In genomic region chr3:50337175-50337861, GRCh38 we compare ENCODE assay signal across 8 cellular contexts. TPM values are rescaled to one million over a fixed set of nuclear protein-coding genes. Genes with fewer than 3 reads are reported as not detected.
DNase-seq lines count a peak whose midpoint lies in the region; ATAC-seq and TF ChIP-seq lines count a peak whose summit lies in the region.

No MANE protein-coding gene starts in this region.

- DNase-seq in EH (ENCODE audit: low read depth), result peak; percentile 100
- peak; percentile 97 for DNase-seq in GOT3 (lab: John Stamatoyannopoulos, UW)
- DNase-seq in LHCN-M2 (ENCODE audit: low read depth), result peak; percentile 99
- peak; percentile 99 for DNase-seq in RPMI7951 (ENCODE audit: low read depth)
- DNase-seq in fibroblast of lung (ENCODE audit: low read depth in 2 of 2), result peak; percentile 99
- DNase-seq in natural killer cell, result peak; percentile 85
- DNase-seq in stimulated activated naive CD4-positive, alpha-beta T cell (lab: John Stamatoyannopoulos, UW), result peak; percentile 84 to 94 (median 88)

- peak overlapping the region; percentile 93 for H3K27ac Mint-ChIP-seq in activated T-helper 17 cell treated with anti-CD3 and anti-CD28 coated beads, Interleukin-2, amount 50 U/mL, for 72 hours
- H3K27ac Mint-ChIP-seq in natural killer cell, result peak overlapping the region; percentile 93 to 96

- no peak for TF ChIP-seq CTCF in fibroblast of lung (conservative IDR thresholded peaks at IDR 0.05 in 1 of 2, IDR thresholded peaks at IDR 0.05 in 1 of 2; ENCODE audit: low read depth in 1 of 2, low read length in 2 of 2)
- TF ChIP-seq CTCF in natural killer cell (IDR thresholded peaks at IDR 0.05), result no peak

- H3K4me1 Mint-ChIP-seq in activated T-helper 17 cell treated with anti-CD3 and anti-CD28 coated beads, Interleukin-2, amount 50 U/mL, for 72 hours, result peaks cover 20% of the 10 kb centered on the region
- peaks cover 57 to 86% of the 10 kb centered on the region in 2 donors for H3K4me1 Mint-ChIP-seq in natural killer cell

- peak overlapping the region; percentile 55 for H2AFZ ChIP-seq in fibroblast of lung (ENCODE audit: low read length)

- H3K27ac ChIP-seq in fibroblast of lung (ENCODE audit: insufficient read depth, low read length), result peak overlapping the region; percentile 97

- no peaks in the 10 kb centered on the region for H3K27me3 ChIP-seq in fibroblast of lung (ENCODE audit: control insufficient read depth, insufficient read depth, low read length)

- intact Hi-C loops in natural killer cell (cut with micrococcal nuclease), result loop anchor here (2.0 to 5.0 kb wide), 2 partner anchors 17 to 40 kb away; partner anchors contain the start of genes HYAL3 and NAA80

- peak overlapping the region; percentile 79 to 95 (median 88) for H3K4me3 ChIP-seq in fibroblast of lung (replicated peaks in 1 of 4; ENCODE audit: control extremely low read depth in 1 of 4, insufficient read depth in 1 of 4, low read depth in 3 of 4, low read length in 4 of 4)

- H4K20me1 ChIP-seq in fibroblast of lung (ENCODE audit: control insufficient read depth, extremely low read depth, insufficient read depth, low read length), result no peaks in the 10 kb centered on the region

- no peaks in the 10 kb centered on the region for H3K9me3 ChIP-seq in fibroblast of lung (ENCODE audit: control insufficient read depth, insufficient read depth, low read depth, low read length)

- peak overlapping the region; percentile 96 for H3K9ac ChIP-seq in fibroblast of lung (ENCODE audit: insufficient read depth, low read length)

- H3K36me3 ChIP-seq in fibroblast of lung (ENCODE audit: control insufficient read depth, insufficient read depth, low read length), result no peaks in the 10 kb centered on the region

- H3K4me1 ChIP-seq in fibroblast of lung (ENCODE audit: control insufficient read depth, extremely low read depth, insufficient read depth, low read length), result peaks cover 20% of the 10 kb centered on the region

- H3K79me2 ChIP-seq in fibroblast of lung (ENCODE audit: control insufficient read depth, insufficient read depth, low read length), result peaks cover 62% of the 10 kb centered on the region

- ATAC-seq in activated T-helper 17 cell treated with anti-CD3 and anti-CD28 coated beads, Interleukin-2, amount 50 U/mL, for 72 hours (replicated peaks), result peak; percentile 80
- peak; percentile 67 to 80 (median 70) for ATAC-seq in natural killer cell

- H3K4me3 Mint-ChIP-seq in activated T-helper 17 cell treated with anti-CD3 and anti-CD28 coated beads, Interleukin-2, amount 50 U/mL, for 72 hours, result peak overlapping the region; percentile 98
- H3K4me3 Mint-ChIP-seq in natural killer cell, result peak overlapping the region; percentile 98

- H3K36me3 Mint-ChIP-seq in activated T-helper 17 cell treated with anti-CD3 and anti-CD28 coated beads, Interleukin-2, amount 50 U/mL, for 72 hours (ENCODE audit: low read depth), result peaks cover 80% of the 10 kb centered on the region
- peaks cover 13% of the 10 kb centered on the region for H3K36me3 Mint-ChIP-seq in natural killer cell

- H3K9me3 Mint-ChIP-seq in activated T-helper 17 cell treated with anti-CD3 and anti-CD28 coated beads, Interleukin-2, amount 50 U/mL, for 72 hours, result no peaks in the 10 kb centered on the region
- no peaks in the 10 kb centered on the region for H3K9me3 Mint-ChIP-seq in natural killer cell

- H3K4me2 ChIP-seq in fibroblast of lung (ENCODE audit: extremely low read depth, insufficient read depth, low read length), result peak overlapping the region; percentile 76

- H3K27me3 Mint-ChIP-seq in activated T-helper 17 cell treated with anti-CD3 and anti-CD28 coated beads, Interleukin-2, amount 50 U/mL, for 72 hours, result no peaks in the 10 kb centered on the region
- H3K27me3 Mint-ChIP-seq in natural killer cell (ENCODE audit: low read depth in 2 of 2), result no peaks in the 10 kb centered on the region

RNA-seq across cellular contexts. Expression of gene RASSF1, which starts 3.3 kb away (rescaled TPM):
- total RNA-seq in LHCN-M2 (2014; rRNA removed) (26.3 and 32.4 TPM in 2 replicates), fibroblast of lung (24.1 and 32.4 TPM in 2 replicates), natural killer cell (100 to 1,000 TPM; 298 to 329 (median 305) TPM)
- polyA plus RNA-seq in LHCN-M2 (2012), result 33.2 TPM
- total RNA-seq in RPMI7951 (2014; rRNA removed; shearing (Covaris generic)), result 51.7 and 77.8 TPM in 2 replicates
- total RNA-seq in activated T-helper 17 cell treated with anti-CD3 and anti-CD28 coated beads, Interleukin-2, amount 50 U/mL, for 72 hours, result 100 to 1,000 TPM in 1 of 2 donors, 10 to 100 TPM in 1; 85.8 to 139 TPM
- polyA plus RNA-seq in fibroblast of lung, result 33.3 and 41.7 TPM in 2 replicates
- 32.1 and 35.0 TPM in 2 replicates for polyA plus RNA-seq in fibroblast of lung (2012)
- polyA minus RNA-seq in fibroblast of lung (ENCODE audit: low replicate concordance), result 16.7 and 25.5 TPM in 2 replicates

RNA-seq across cellular contexts. Expression of gene ZMYND10, which starts 8.2 kb away (rescaled TPM):
- total RNA-seq in LHCN-M2 (2014; rRNA removed) (1.3 and 1.9 TPM in 2 replicates), fibroblast of lung (0.26 and 0.83 TPM in 2 replicates), natural killer cell (1 to 10 TPM; 3.0 to 6.3 (median 3.5) TPM)
- 1.1 TPM for polyA plus RNA-seq in LHCN-M2 (2012)
- total RNA-seq in RPMI7951 (2014; rRNA removed; shearing (Covaris generic)), result 2.9 and 5.2 TPM in 2 replicates
- 10 to 100 TPM in 1 of 2 donors, 1 to 10 TPM in 1; 3.9 to 10.9 TPM for total RNA-seq in activated T-helper 17 cell treated with anti-CD3 and anti-CD28 coated beads, Interleukin-2, amount 50 U/mL, for 72 hours
- 0.32 and 0.93 TPM in 2 replicates for polyA plus RNA-seq in fibroblast of lung
- polyA plus RNA-seq in fibroblast of lung (2012), result 0.99 and 2.0 TPM in 2 replicates
- polyA minus RNA-seq in fibroblast of lung (ENCODE audit: low replicate concordance), result 5.9 TPM in 1 of 2 replicates, not detected in the other

RNA-seq across cellular contexts. Expression of gene TUSC2, which starts 9.3 kb away (rescaled TPM):
- 23.7 and 37.8 TPM in 2 replicates for total RNA-seq in LHCN-M2 (2014; rRNA removed)
- 24.9 TPM for polyA plus RNA-seq in LHCN-M2 (2012)
- total RNA-seq in RPMI7951 (2014; rRNA removed; shearing (Covaris generic)), result 26.8 and 33.7 TPM in 2 replicates
- total RNA-seq in activated T-helper 17 cell treated with anti-CD3 and anti-CD28 coated beads, Interleukin-2, amount 50 U/mL, for 72 hours, result 10 to 100 TPM; 13.9 to 19.3 TPM
- 13.4 and 14.6 TPM in 2 replicates for total RNA-seq in fibroblast of lung
- polyA plus RNA-seq in fibroblast of lung, result 15.3 and 19.2 TPM in 2 replicates
- 19.5 and 28.3 TPM in 2 replicates for polyA plus RNA-seq in fibroblast of lung (2012)
- 25.1 and 39.5 TPM in 2 replicates for polyA minus RNA-seq in fibroblast of lung (ENCODE audit: low replicate concordance)
- 10 to 100 TPM; 18.4 to 23.4 (median 21.3) TPM for total RNA-seq in natural killer cell

RNA-seq across cellular contexts. Expression of gene NPRL2, which starts 13.3 kb away (rescaled TPM):
- total RNA-seq in LHCN-M2 (2014; rRNA removed) (23.9 and 27.8 TPM in 2 replicates), fibroblast of lung (19.3 and 27.2 TPM in 2 replicates), natural killer cell (10 to 100 TPM; 78.9 to 87.6 (median 80.9) TPM)
- 25.0 TPM for polyA plus RNA-seq in LHCN-M2 (2012)
- 26.2 and 35.7 TPM in 2 replicates for total RNA-seq in RPMI7951 (2014; rRNA removed; shearing (Covaris generic))
- 10 to 100 TPM; 50.2 to 96.5 TPM for total RNA-seq in activated T-helper 17 cell treated with anti-CD3 and anti-CD28 coated beads, Interleukin-2, amount 50 U/mL, for 72 hours
- 21.4 and 26.2 TPM in 2 replicates for polyA plus RNA-seq in fibroblast of lung
- polyA plus RNA-seq in fibroblast of lung (2012), result 16.4 and 19.9 TPM in 2 replicates
- polyA minus RNA-seq in fibroblast of lung (ENCODE audit: low replicate concordance), result 43.3 and 48.3 TPM in 2 replicates

RNA-seq across cellular contexts. Expression of gene CYB561D2, which starts 13.3 kb away (rescaled TPM):
- 37.9 and 42.3 TPM in 2 replicates for total RNA-seq in LHCN-M2 (2014; rRNA removed)
- 31.2 TPM for polyA plus RNA-seq in LHCN-M2 (2012)
- 39.7 and 49.1 TPM in 2 replicates for total RNA-seq in RPMI7951 (2014; rRNA removed; shearing (Covaris generic))
- total RNA-seq in activated T-helper 17 cell treated with anti-CD3 and anti-CD28 coated beads, Interleukin-2, amount 50 U/mL, for 72 hours, result 10 to 100 TPM; 35.6 to 40.8 TPM
- 24.1 and 28.6 TPM in 2 replicates for total RNA-seq in fibroblast of lung
- 16.4 and 16.7 TPM in 2 replicates for polyA plus RNA-seq in fibroblast of lung
- 21.7 and 23.8 TPM in 2 replicates for polyA plus RNA-seq in fibroblast of lung (2012)
- polyA minus RNA-seq in fibroblast of lung (ENCODE audit: low replicate concordance), result 39.0 and 58.3 TPM in 2 replicates
- total RNA-seq in natural killer cell, result 10 to 100 TPM; 39.6 to 54.0 (median 50.5) TPM

Comparison
In these comparisons a context has a peak if more than half of its experiments do, and no peak if none do; other contexts are left out.
1. Peak in every context shown above with its lines: DNase-seq, ATAC-seq, H3K4me3 ChIP-seq and H3K27ac ChIP-seq.